ENCODE assay signal across 8 cellular contexts in genomic region chr5:79702606-79703380, GRCh38. TPM values are rescaled to one million over a fixed set of nuclear protein-coding genes. Genes with fewer than 3 reads are reported as not detected.
A peak's percentile ranks its signal among the peaks of the same experiment; 100 is the strongest.
DNase-seq lines count a peak whose midpoint lies in the region; ATAC-seq, FAIRE-seq and TF ChIP-seq lines count a peak whose summit lies in the region.

No MANE protein-coding gene starts in this region.

- H3K36me3 ChIP-seq in upper lobe of right lung = no peaks in the 10 kb centered on the region

- peaks cover 19% of the 10 kb centered on the region for H3K4me1 Mint-ChIP-seq in activated CD4-positive, alpha-beta T cell treated with anti-CD3 and anti-CD28 coated beads, Interleukin-2, amount 10 ng/mL, durations not matched to agents 7 days and 5 days

- intact Hi-C loops in upper lobe of right lung (cut with DNase I) = no loop called here

- no peaks in the 10 kb centered on the region for H3K27me3 Mint-ChIP-seq in activated CD4-positive, alpha-beta T cell treated with anti-CD3 and anti-CD28 coated beads, Interleukin-2, amount 10 ng/mL, durations not matched to agents 7 days and 5 days

- no peaks in the 10 kb centered on the region for H3K9me3 ChIP-seq in upper lobe of right lung

- no peak overlapping the region for H3K27ac Mint-ChIP-seq in activated CD4-positive, alpha-beta T cell treated with anti-CD3 and anti-CD28 coated beads, Interleukin-2, amount 10 ng/mL, durations not matched to agents 7 days and 5 days

- POLR2A ChIA-PET in activated CD4-positive, alpha-beta T cell treated with anti-CD3 and anti-CD28 coated beads, Interleukin-2, amount 10 ng/mL, durations not matched to agents 7 days and 5 days (lab: Charles Lee) = no interaction called here

- H3K4me3 ChIP-seq in Jurkat, Clone E6-1 (ENCODE audit: low read length) = no peak overlapping the region
- no peak overlapping the region for H3K4me3 ChIP-seq in upper lobe of right lung

- TF ChIP-seq CTCF in D721Med (IDR thresholded peaks at IDR 0.05; ENCODE audit: insufficient read depth, missing control alignments) (peak; percentile 46), upper lobe of right lung (IDR thresholded peaks at IDR 0.05) (peak; percentile 38)

- H3K4me3 Mint-ChIP-seq in activated CD4-positive, alpha-beta T cell treated with anti-CD3 and anti-CD28 coated beads, Interleukin-2, amount 10 ng/mL, durations not matched to agents 7 days and 5 days = no peak overlapping the region

- no peaks in the 10 kb centered on the region for H3K27me3 ChIP-seq in upper lobe of right lung

- no peaks in the 10 kb centered on the region for H3K4me1 ChIP-seq in upper lobe of right lung

- ATAC-seq in upper lobe of right lung = no peak
- ATAC-seq in GM18511 (IDR thresholded peaks at IDR 0.05; ENCODE audit: unreplicated experiment) = no peak
- ATAC-seq in HG03045 (IDR thresholded peaks at IDR 0.05; ENCODE audit: unreplicated experiment) = no peak

- peak; percentile 21 for FAIRE-seq in D721Med (lab: Jason Lieb, UNC)

- no peak overlapping the region for H3K27ac ChIP-seq in upper lobe of right lung

- H3K36me3 Mint-ChIP-seq in activated CD4-positive, alpha-beta T cell treated with anti-CD3 and anti-CD28 coated beads, Interleukin-2, amount 10 ng/mL, durations not matched to agents 7 days and 5 days (ENCODE audit: low read depth) = peaks cover 1% of the 10 kb centered on the region

- DNase-seq in D721Med (ENCODE audit: insufficient read length, low spot score) (no peak), foreskin melanocyte (peak; percentile 17), upper lobe of right lung (no peak), NCI-H524 treated with DMSO at 0.1 percent for 48 hours (lab: John Stamatoyannopoulos, UW) (no peak)
- DNase-seq in Jurkat, Clone E6-1 (ENCODE audit: low read depth, low spot score) = peak; percentile 12
- peak; percentile 51 for DNase-seq in activated CD4-positive, alpha-beta T cell treated with anti-CD3 and anti-CD28 coated beads, Interleukin-2, amount 10 ng/mL, durations not matched to agents 7 days and 5 days

- H3K9me3 Mint-ChIP-seq in activated CD4-positive, alpha-beta T cell treated with anti-CD3 and anti-CD28 coated beads, Interleukin-2, amount 10 ng/mL, durations not matched to agents 7 days and 5 days = peaks cover 4% of the 10 kb centered on the region

- CTCF ChIA-PET in activated CD4-positive, alpha-beta T cell treated with anti-CD3 and anti-CD28 coated beads, Interleukin-2, amount 10 ng/mL, durations not matched to agents 7 days and 5 days (lab: Charles Lee) = interaction anchor here (0.7 kb wide), 1 partner anchor 140 kb away, joined by 3 read pairs; no protein-coding TSS in a partner anchor

RNA-seq across cellular contexts. Expression of gene CMYA5, which starts 13.2 kb away (rescaled TPM):
- 0.32 TPM for polyA plus RNA-seq in Jurkat, Clone E6-1 (2012; ENCODE audit: insufficient read depth, insufficient read length)
- total RNA-seq in activated CD4-positive, alpha-beta T cell treated with anti-CD3 and anti-CD28 coated beads, Interleukin-2, amount 10 ng/mL, durations not matched to agents 7 days and 5 days = under 1 TPM; 0.20 to 0.29 TPM
- 2.7 TPM for total RNA-seq in upper lobe of right lung

Comparison
In these comparisons a context has a peak if more than half of its experiments do, and no peak if none do; other contexts are left out.
1. DNase-seq: peak in Jurkat, Clone E6-1 (single experiment), activated CD4-positive, alpha-beta T cell treated with anti-CD3 and anti-CD28 coated beads, Interleukin-2, amount 10 ng/mL, durations not matched to agents 7 days and 5 days (single experiment) and foreskin melanocyte (single experiment); none in D721Med (single experiment), upper lobe of right lung (single experiment) and NCI-H524 treated with DMSO at 0.1 percent for 48 hours (single experiment).